In the genomic region with DNA sequence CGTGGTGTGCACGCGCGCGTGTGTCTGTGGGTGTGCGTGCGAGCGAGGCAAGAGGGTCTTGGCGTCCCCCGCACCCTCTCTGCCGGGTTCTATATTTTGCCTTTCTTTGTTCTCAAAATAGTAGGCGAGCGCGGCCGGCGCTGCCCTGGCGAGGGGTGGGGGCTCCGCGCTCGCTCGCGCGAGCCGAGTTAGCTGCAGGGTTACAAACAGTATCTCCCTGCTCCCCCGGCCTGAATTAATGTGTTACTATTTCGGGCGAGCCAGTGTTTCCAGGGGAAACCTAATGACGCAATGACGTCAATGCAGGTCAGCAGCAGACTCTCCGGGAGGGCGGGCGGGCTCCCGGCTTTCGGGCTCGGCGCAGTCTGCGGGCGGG, we compare ENCODE assay signal across 7 cellular contexts.
DNase-seq lines count a peak whose midpoint lies in the region; ATAC-seq and FAIRE-seq lines count a peak whose summit lies in the region.

No MANE protein-coding gene starts in this region.

- peak; percentile 94 for DNase-seq in G401 (ENCODE audit: low spot score)
- peak; percentile 39 to 92 (median 84) for DNase-seq in NCI-H1417 (lab: John Stamatoyannopoulos, UW)
- DNase-seq in activated CD4-positive, alpha-beta memory T cell treated with anti-CD3 and anti-CD28 coated beads, Interleukin-2, amount 10 ng/mL, durations not matched to agents 7 days and 5 days: no peak
- peak; percentile 70 to 78 for DNase-seq in frontal cortex (ENCODE audit: low spot score in 2 of 2)
- peak in 38 of 56 donors; percentile 5 to 81 (median 45) for DNase-seq in nucleus accumbens (lab: John Stamatoyannopoulos, UW)
- no peak for DNase-seq in effector CD4-positive, alpha-beta T cell

- peaks cover 74% of the 10 kb centered on the region for H3K27me3 Mint-ChIP-seq in activated CD4-positive, alpha-beta memory T cell treated with anti-CD3 and anti-CD28 coated beads, Interleukin-2, amount 10 ng/mL, durations not matched to agents 7 days and 5 days

- H3K36me3 Mint-ChIP-seq in activated CD4-positive, alpha-beta memory T cell treated with anti-CD3 and anti-CD28 coated beads, Interleukin-2, amount 10 ng/mL, durations not matched to agents 7 days and 5 days (ENCODE audit: low read depth): no peaks in the 10 kb centered on the region

- ATAC-seq in GM21526 (IDR thresholded peaks at IDR 0.05; ENCODE audit: low FRiP score, unreplicated experiment): no peak

- H3K9me3 Mint-ChIP-seq in activated CD4-positive, alpha-beta memory T cell treated with anti-CD3 and anti-CD28 coated beads, Interleukin-2, amount 10 ng/mL, durations not matched to agents 7 days and 5 days: no peaks in the 10 kb centered on the region

- CTCF ChIA-PET in activated CD4-positive, alpha-beta memory T cell treated with anti-CD3 and anti-CD28 coated beads, Interleukin-2, amount 10 ng/mL, durations not matched to agents 7 days and 5 days (lab: Charles Lee): no interaction called here

- peak overlapping the region; percentile 37 for H3K4me3 Mint-ChIP-seq in activated CD4-positive, alpha-beta memory T cell treated with anti-CD3 and anti-CD28 coated beads, Interleukin-2, amount 10 ng/mL, durations not matched to agents 7 days and 5 days

- in situ Hi-C loops in G401 (cut with HindIII; ENCODE audit: low sequenced_read_pairs): no loop called here

- FAIRE-seq in frontal cortex (lab: Jason Lieb, UNC): no peak

- POLR2A ChIA-PET in activated CD4-positive, alpha-beta memory T cell treated with anti-CD3 and anti-CD28 coated beads, Interleukin-2, amount 10 ng/mL, durations not matched to agents 7 days and 5 days (lab: Charles Lee): no interaction called here

- no peak overlapping the region for H3K27ac Mint-ChIP-seq in activated CD4-positive, alpha-beta memory T cell treated with anti-CD3 and anti-CD28 coated beads, Interleukin-2, amount 10 ng/mL, durations not matched to agents 7 days and 5 days

- H3K4me1 Mint-ChIP-seq in activated CD4-positive, alpha-beta memory T cell treated with anti-CD3 and anti-CD28 coated beads, Interleukin-2, amount 10 ng/mL, durations not matched to agents 7 days and 5 days: peaks cover 14% of the 10 kb centered on the region

Comparison
In these comparisons a context has a peak if more than half of its experiments do, and no peak if none do; other contexts are left out.
1. DNase-seq: peak in G401 (single experiment), NCI-H1417 (3 of 3), frontal cortex (2 of 2) and nucleus accumbens (38 of 56); none in activated CD4-positive, alpha-beta memory T cell treated with anti-CD3 and anti-CD28 coated beads, Interleukin-2, amount 10 ng/mL, durations not matched to agents 7 days and 5 days (single experiment) and effector CD4-positive, alpha-beta T cell (single experiment).